In genomic region chr5:124420952-124421351, GRCh38 we compare ENCODE assay signal across 16 cellular contexts.
"Had no signal": no experiment of that assay in that cellular context is flagged by ENCODE, and none has a peak within 500 bp of the region (broad histone marks: within the 10 kb centered on the region; RNA-seq: fewer than 3 reads in every experiment).

No MANE protein-coding gene starts in this region.

- ATAC-seq: esophagus mucosa; heart left ventricle; left colon; naive thymus-derived CD4-positive, alpha-beta T cell; sciatic nerve had no signal

- H3K27ac ChIP-seq: coronary artery, heart left ventricle, stomach had no signal

- H3K27me3 ChIP-seq: heart left ventricle, stomach had no signal

- DNase-seq: effector CD4-positive, alpha-beta T cell; heart left ventricle; hippocampal formation; left colon; naive thymus-derived CD4-positive, alpha-beta T cell; nephron progenitor cell; posterior cingulate gyrus; stimulated activated CD4-positive, alpha-beta T cell treated with anti-CD3 and anti-CD28 coated beads, Interleukin-2, amount 100 ng/mL, for 24 hours; stimulated activated CD4-positive, alpha-beta T cell treated with anti-CD3 and anti-CD28 coated beads, Interleukin-4, amount 100 ng/mL, for 4 hours; stimulated activated naive CD4-positive, alpha-beta T cell; stomach; substantia nigra; trophoblast cell had no signal

- H3K36me3 ChIP-seq: heart left ventricle, stomach had no signal

- H3K4me1 ChIP-seq: stomach had no signal

- H3K4me3 ChIP-seq: coronary artery, heart left ventricle, stomach had no signal
